Comparison of ENCODE assay signal across 9 cellular contexts in genomic region chr10:84195044-84195830, GRCh38. TPM values are rescaled to one million over a fixed set of nuclear protein-coding genes. Genes with fewer than 3 reads are reported as not detected.
A peak's percentile ranks its signal among the peaks of the same experiment; 100 is the strongest.
DNase-seq lines count a peak whose midpoint lies in the region; ATAC-seq, FAIRE-seq and TF ChIP-seq lines count a peak whose summit lies in the region.
"Had no signal": no experiment of that assay in that cellular context is flagged by ENCODE, and none has a peak within 500 bp of the region (broad histone marks: within the 10 kb centered on the region; RNA-seq: fewer than 3 reads in every experiment).

No MANE protein-coding gene starts in this region.

- intact Hi-C loops in mammary epithelial cell (cut with micrococcal nuclease), result no loop called here
- intact Hi-C loops in HepG2 (cut with micrococcal nuclease; ENCODE audit: unreplicated experiment), result no loop called here

- peak overlapping the region; percentile 85 for H2AFZ ChIP-seq in mammary epithelial cell (ENCODE audit: low read depth, low read length)
- H2AFZ ChIP-seq in HepG2 (ENCODE audit: low read length), result no peak overlapping the region

- H3K9me3 Mint-ChIP-seq in naive B cell, result no peaks in the 10 kb centered on the region

- H4K20me1 ChIP-seq in mammary epithelial cell (ENCODE audit: insufficient read depth, low read length), result no peaks in the 10 kb centered on the region
- H4K20me1 ChIP-seq in HepG2 (ENCODE audit: insufficient read depth, low read length), result no peaks in the 10 kb centered on the region

- 41% methylated on average over 22 of the region's 43 CpGs for WGBS in mammary epithelial cell (ENCODE audit: low coverage, missing lambda C conversion rate)
- 19% methylated on average over 10 of the region's 43 CpGs for WGBS in HepG2 (ENCODE audit: low lambda C conversion rate)

- ATAC-seq in GM19035 (IDR thresholded peaks at IDR 0.05; ENCODE audit: unreplicated experiment), result peak; percentile 15
- ATAC-seq in naive B cell (ENCODE audit: low read depth in 2 of 2), result no peak
- no peak for ATAC-seq in HepG2
- ATAC-seq in HG03520 (IDR thresholded peaks at IDR 0.05; ENCODE audit: unreplicated experiment), result no peak

- DNase-seq in BE2C (no peak), mammary epithelial cell (no peak), naive B cell (no peak), HepG2 (ENCODE audit: low spot score) (no peak), RCC 7860 (ENCODE audit: low spot score) (no peak)
- no peak for DNase-seq in activated effector memory CD4-positive, alpha-beta T cell treated with anti-CD3 and anti-CD28 coated beads, Interleukin-2, amount 50 U/mL, for 16 hours

- TF ChIP-seq POLR2A in HepG2 (IDR thresholded peaks at IDR 0.05; ENCODE audit: insufficient read depth in 1 of 2, low read depth in 2 of 2, low read length in 2 of 2), result no peak

- H3K9me3 ChIP-seq in BE2C, result no peaks in the 10 kb centered on the region
- no peaks in the 10 kb centered on the region for H3K9me3 ChIP-seq in mammary epithelial cell (replicated peaks; ENCODE audit: insufficient read depth, low read length)
- no peaks in the 10 kb centered on the region for H3K9me3 ChIP-seq in HepG2 (ENCODE audit: low read length)

- peaks cover 53 to 67% (median 65%) of the 10 kb centered on the region in 3 donors for H3K27me3 Mint-ChIP-seq in naive B cell

- H3K4me3 ChIP-seq in BE2C (ENCODE audit: low read depth, low read length) (peak overlapping the region; percentile 43; the same call in 1 of the 2 replicates), mammary epithelial cell (replicated peaks in 1 of 3; ENCODE audit: insufficient read depth in 1 of 3, low read depth in 2 of 3, low read length in 3 of 3) (peak overlapping the region; percentile 6 to 54 (median 51)), HepG2 (replicated peaks in 1 of 3; ENCODE audit: insufficient read depth in 1 of 3, low read depth in 2 of 3, low read length in 3 of 3) (no peak overlapping the region)

- H3K36me3 ChIP-seq in BE2C (no peaks in the 10 kb centered on the region), mammary epithelial cell (ENCODE audit: insufficient read depth, low read length) (no peaks in the 10 kb centered on the region), HepG2 (replicated peaks in 1 of 2; ENCODE audit: control insufficient read depth in 1 of 2, insufficient read depth in 2 of 2, low read length in 2 of 2) (no peaks in the 10 kb centered on the region)

- no peaks in the 10 kb centered on the region for H3K4me1 ChIP-seq in BE2C
- H3K4me1 ChIP-seq in mammary epithelial cell (ENCODE audit: insufficient read depth, low read length), result peaks cover 7% of the 10 kb centered on the region
- no peaks in the 10 kb centered on the region for H3K4me1 ChIP-seq in HepG2 (ENCODE audit: insufficient read depth, low read length)

- TF ChIP-seq CTCF in BE2C (IDR thresholded peaks at IDR 0.05; ENCODE audit: low read depth, low read length) (no peak), mammary epithelial cell (conservative IDR thresholded peaks at IDR 0.05 in 1 of 2, IDR thresholded peaks at IDR 0.05 in 1 of 2; ENCODE audit: extremely low read depth in 1 of 2, insufficient read depth in 1 of 2, low read depth in 1 of 2, low read length in 2 of 2) (no peak), HepG2 (CRISPR knock-in tag; IDR thresholded peaks at IDR 0.05) (no peak)

- H3K4me2 ChIP-seq in mammary epithelial cell (ENCODE audit: insufficient read depth, low read depth, low read length) (peak overlapping the region; percentile 93), HepG2 (ENCODE audit: low read depth, low read length) (no peak overlapping the region)

- BruUV-seq in mammary epithelial cell (replicated peaks; lab: Mats Ljungman, UMichigan) (no TSS peak), HepG2 (replicated peaks; lab: Mats Ljungman, UMichigan) (no TSS peak)

- TF ChIP-seq EP300 in HepG2 (IDR thresholded peaks at IDR 0.05; ENCODE audit: low read depth in 2 of 2, low read length in 2 of 2) (no peak), HepG2 (CRISPR knock-in tag; IDR thresholded peaks at IDR 0.05; ENCODE audit: borderline replicate concordance) (no peak)

- no peaks in the 10 kb centered on the region for H3K79me2 ChIP-seq in mammary epithelial cell (ENCODE audit: insufficient read depth, low read length)
- no peaks in the 10 kb centered on the region for H3K79me2 ChIP-seq in HepG2 (ENCODE audit: insufficient read depth, low read length)

- H3K4me1 Mint-ChIP-seq in naive B cell, result peaks cover 4 to 5% (median 5%) of the 10 kb centered on the region in 3 donors

- CTCF ChIA-PET in mammary epithelial cell (lab: Charles Lee; ENCODE audit: low non-redundant PET), result no interaction called here
- CTCF ChIA-PET in HepG2 (lab: Yijun Ruan, JAX; ENCODE audit: low intra/inter-chr PET ratio, low total read pairs), result no interaction called here

- no peak for TF ChIP-seq RAD21 in HepG2 (CRISPR knock-in tag; IDR thresholded peaks at IDR 0.05)

- no peak for FAIRE-seq in HepG2 (lab: Jason Lieb, UNC)
- FAIRE-seq in RCC 7860 (lab: Jason Lieb, UNC), result no peak

- H3K27me3 ChIP-seq in BE2C, result peaks cover 4% of the 10 kb centered on the region
- no peaks in the 10 kb centered on the region for H3K27me3 ChIP-seq in mammary epithelial cell (ENCODE audit: insufficient read depth, low read length)
- H3K27me3 ChIP-seq in HepG2 (ENCODE audit: control insufficient read depth in 1 of 2, insufficient read depth in 2 of 2, low read length in 2 of 2), result peaks cover 9 to 63% of the 10 kb centered on the region in 2 experiments

- POLR2A ChIA-PET in HepG2 (lab: Yijun Ruan, JAX), result no interaction called here

- H3K27ac Mint-ChIP-seq in naive B cell, result peak overlapping the region in 1 of 6 donors; percentile 27

- in situ Hi-C loops in mammary epithelial cell (cut with MboI; ENCODE audit: low sequenced_read_pairs in 2 of 2), result no loop called here
- in situ Hi-C loops in HepG2 (cut with HindIII; ENCODE audit: extremely low pct_ligation_motif_present, low pct_unique_long_range_greater_than_20kb), result no loop called here

- H3K9ac ChIP-seq in mammary epithelial cell (ENCODE audit: insufficient read depth, low read length) (no peak overlapping the region), HepG2 (ENCODE audit: insufficient read depth, low read depth, low read length) (no peak overlapping the region)

- H3K27ac ChIP-seq in mammary epithelial cell (ENCODE audit: insufficient read depth, low read depth, low read length), result no peak overlapping the region
- no peak overlapping the region for H3K27ac ChIP-seq in HepG2 (ENCODE audit: extremely low read length, insufficient read depth, low read length)

- peak overlapping the region in 7 of 8 donors; percentile 25 to 77 (median 61) for H3K4me3 Mint-ChIP-seq in naive B cell

- dilution Hi-C loops in mammary epithelial cell (cut with HindIII; ENCODE audit: low sequenced_read_pairs), result no loop called here

- H3K36me3 Mint-ChIP-seq in naive B cell, result no peaks in the 10 kb centered on the region

RNA-seq across cellular contexts. Expression of gene CDHR1, which starts 0.9 kb away (rescaled TPM):
- 0.48 TPM for polyA plus RNA-seq in BE2C (2012; ENCODE audit: insufficient read depth, insufficient read length, low read depth)
- total RNA-seq in mammary epithelial cell (10 to 100 TPM in 1 of 2 donors, 1 to 10 TPM in 1; 8.8 to 27.4 TPM), HepG2 (2016; rRNA removed; fragmentation: Illumina TruSeq; extraction: Trizol) (0.04 TPM in 1 of 2 replicates, not detected in the other)
- polyA plus RNA-seq in mammary epithelial cell (8.8 TPM), naive B cell (ENCODE audit: low read depth in 6 of 6) (under 1 TPM in 1 of 6 donors, not detected in 5; 0.08 TPM), HepG2 (2011; rRNA removed) (0.01 and 0.09 TPM in 2 replicates)
- 9.9 TPM for polyA minus RNA-seq in mammary epithelial cell
- total RNA-seq in HepG2 (2016; cell fraction: cytosol; rRNA removed; fragmentation: Illumina TruSeq; extraction: Trizol; ENCODE audit: low read depth), result not detected in 2 replicates
- 0.02 TPM in 1 of 2 replicates, not detected in the other for total RNA-seq in HepG2 (2016; cell fraction: insoluble cytoplasmic fraction; rRNA removed; fragmentation: Illumina TruSeq; extraction: Trizol)
- total RNA-seq in HepG2 (2016; cell fraction: membrane; rRNA removed; fragmentation: Illumina TruSeq; extraction: Trizol), result not detected in 2 replicates
- not detected in 2 replicates for total RNA-seq in HepG2 (2016; cell fraction: nucleus; rRNA removed; fragmentation: Illumina TruSeq; extraction: Trizol)
- 0.04 TPM in 1 of 2 replicates, not detected in the other for polyA plus RNA-seq in HepG2 (2011; cell fraction: cytosol; rRNA removed)
- 0.14 and 0.34 TPM in 2 replicates for polyA plus RNA-seq in HepG2 (2011; cell fraction: nucleus; rRNA removed)
- polyA plus RNA-seq in HepG2 (2012), result 0.05 TPM in 1 of 2 replicates, not detected in the other
- not detected in 2 replicates for polyA plus RNA-seq in HepG2 (2016; cell fraction: cytosol; fragmentation: Illumina TruSeq; extraction: Trizol; ENCODE audit: low read depth)
- not detected in 2 replicates for polyA plus RNA-seq in HepG2 (2016; cell fraction: insoluble cytoplasmic fraction; fragmentation: Illumina TruSeq; extraction: Trizol; ENCODE audit: low read depth)
- polyA plus RNA-seq in HepG2 (2016; cell fraction: membrane; fragmentation: Illumina TruSeq; extraction: Trizol; ENCODE audit: low read depth), result not detected in 2 replicates
- polyA plus RNA-seq in HepG2 (2016; cell fraction: nucleus; fragmentation: Illumina TruSeq; extraction: Trizol; ENCODE audit: insufficient read depth, low read depth), result 0.23 TPM in 1 of 2 replicates, not detected in the other
- polyA minus RNA-seq in HepG2 (2011; rRNA and poly(A)+ RNA removed; ENCODE audit: low replicate concordance), result not detected in 2 replicates
- not detected in 2 replicates for polyA minus RNA-seq in HepG2 (2011; cell fraction: cytosol; rRNA and poly(A)+ RNA removed)
- 0.64 TPM in 1 of 2 replicates, not detected in the other for polyA minus RNA-seq in HepG2 (2011; cell fraction: nucleus; rRNA and poly(A)+ RNA removed)
- total RNA-seq: G401 had no signal

RNA-seq across cellular contexts. Expression of gene GPR15LG, which starts 21.6 kb away (rescaled TPM):
- not detected for polyA plus RNA-seq in BE2C (2012; ENCODE audit: insufficient read depth, insufficient read length, low read depth)
- under 1 TPM in 1 of 2 donors, not detected in 1; 0.33 TPM for total RNA-seq in mammary epithelial cell
- polyA plus RNA-seq in mammary epithelial cell, result not detected
- polyA minus RNA-seq in mammary epithelial cell, result not detected
- not detected for polyA plus RNA-seq in naive B cell (ENCODE audit: low read depth in 6 of 6)
- total RNA-seq in HepG2 (2016; rRNA removed; fragmentation: Illumina TruSeq; extraction: Trizol), result not detected in 2 replicates
- not detected in 2 replicates for total RNA-seq in HepG2 (2016; cell fraction: cytosol; rRNA removed; fragmentation: Illumina TruSeq; extraction: Trizol; ENCODE audit: low read depth)
- not detected in 2 replicates for total RNA-seq in HepG2 (2016; cell fraction: insoluble cytoplasmic fraction; rRNA removed; fragmentation: Illumina TruSeq; extraction: Trizol)
- not detected in 2 replicates for total RNA-seq in HepG2 (2016; cell fraction: membrane; rRNA removed; fragmentation: Illumina TruSeq; extraction: Trizol)
- not detected in 2 replicates for total RNA-seq in HepG2 (2016; cell fraction: nucleus; rRNA removed; fragmentation: Illumina TruSeq; extraction: Trizol)
- not detected in 2 replicates for polyA plus RNA-seq in HepG2 (2011; rRNA removed)
- polyA plus RNA-seq in HepG2 (2011; cell fraction: cytosol; rRNA removed), result not detected in 2 replicates
- polyA plus RNA-seq in HepG2 (2011; cell fraction: nucleus; rRNA removed), result not detected in 2 replicates
- polyA plus RNA-seq in HepG2 (2012), result not detected in 2 replicates
- polyA plus RNA-seq in HepG2 (2016; cell fraction: cytosol; fragmentation: Illumina TruSeq; extraction: Trizol; ENCODE audit: low read depth), result not detected in 2 replicates
- not detected in 2 replicates for polyA plus RNA-seq in HepG2 (2016; cell fraction: insoluble cytoplasmic fraction; fragmentation: Illumina TruSeq; extraction: Trizol; ENCODE audit: low read depth)
- not detected in 2 replicates for polyA plus RNA-seq in HepG2 (2016; cell fraction: membrane; fragmentation: Illumina TruSeq; extraction: Trizol; ENCODE audit: low read depth)
- not detected in 2 replicates for polyA plus RNA-seq in HepG2 (2016; cell fraction: nucleus; fragmentation: Illumina TruSeq; extraction: Trizol; ENCODE audit: insufficient read depth, low read depth)
- polyA minus RNA-seq in HepG2 (2011; rRNA and poly(A)+ RNA removed; ENCODE audit: low replicate concordance), result not detected in 2 replicates
- not detected in 2 replicates for polyA minus RNA-seq in HepG2 (2011; cell fraction: cytosol; rRNA and poly(A)+ RNA removed)
- polyA minus RNA-seq in HepG2 (2011; cell fraction: nucleus; rRNA and poly(A)+ RNA removed), result not detected in 2 replicates
- total RNA-seq: G401 had no signal

RNA-seq across cellular contexts. Expression of gene LRIT2, which starts 30.1 kb away (rescaled TPM):
- polyA plus RNA-seq in BE2C (2012; ENCODE audit: insufficient read depth, insufficient read length, low read depth), result not detected
- total RNA-seq in mammary epithelial cell (not detected), HepG2 (2016; rRNA removed; fragmentation: Illumina TruSeq; extraction: Trizol) (not detected in 2 replicates)
- polyA plus RNA-seq in mammary epithelial cell (not detected), naive B cell (ENCODE audit: low read depth in 6 of 6) (not detected), HepG2 (2011; rRNA removed) (not detected in 2 replicates)
- polyA minus RNA-seq in mammary epithelial cell, result not detected
- total RNA-seq in HepG2 (2016; cell fraction: cytosol; rRNA removed; fragmentation: Illumina TruSeq; extraction: Trizol; ENCODE audit: low read depth), result not detected in 2 replicates
- total RNA-seq in HepG2 (2016; cell fraction: insoluble cytoplasmic fraction; rRNA removed; fragmentation: Illumina TruSeq; extraction: Trizol), result not detected in 2 replicates
- total RNA-seq in HepG2 (2016; cell fraction: membrane; rRNA removed; fragmentation: Illumina TruSeq; extraction: Trizol), result not detected in 2 replicates
- not detected in 2 replicates for total RNA-seq in HepG2 (2016; cell fraction: nucleus; rRNA removed; fragmentation: Illumina TruSeq; extraction: Trizol)
- polyA plus RNA-seq in HepG2 (2011; cell fraction: cytosol; rRNA removed), result not detected in 2 replicates
- not detected in 2 replicates for polyA plus RNA-seq in HepG2 (2011; cell fraction: nucleus; rRNA removed)
- polyA plus RNA-seq in HepG2 (2012), result not detected in 2 replicates
- not detected in 2 replicates for polyA plus RNA-seq in HepG2 (2016; cell fraction: cytosol; fragmentation: Illumina TruSeq; extraction: Trizol; ENCODE audit: low read depth)
- not detected in 2 replicates for polyA plus RNA-seq in HepG2 (2016; cell fraction: insoluble cytoplasmic fraction; fragmentation: Illumina TruSeq; extraction: Trizol; ENCODE audit: low read depth)
- polyA plus RNA-seq in HepG2 (2016; cell fraction: membrane; fragmentation: Illumina TruSeq; extraction: Trizol; ENCODE audit: low read depth), result not detected in 2 replicates
- not detected in 2 replicates for polyA plus RNA-seq in HepG2 (2016; cell fraction: nucleus; fragmentation: Illumina TruSeq; extraction: Trizol; ENCODE audit: insufficient read depth, low read depth)
- polyA minus RNA-seq in HepG2 (2011; rRNA and poly(A)+ RNA removed; ENCODE audit: low replicate concordance), result not detected in 2 replicates
- polyA minus RNA-seq in HepG2 (2011; cell fraction: cytosol; rRNA and poly(A)+ RNA removed), result not detected in 2 replicates
- not detected in 2 replicates for polyA minus RNA-seq in HepG2 (2011; cell fraction: nucleus; rRNA and poly(A)+ RNA removed)
- total RNA-seq: G401 had no signal

RNA-seq across cellular contexts. Expression of gene LRIT1, which starts 46.1 kb away (rescaled TPM):
- polyA plus RNA-seq in BE2C (2012; ENCODE audit: insufficient read depth, insufficient read length, low read depth), result not detected
- total RNA-seq in mammary epithelial cell, result not detected
- polyA plus RNA-seq in mammary epithelial cell, result not detected
- polyA minus RNA-seq in mammary epithelial cell, result not detected
- polyA plus RNA-seq in naive B cell (ENCODE audit: low read depth in 6 of 6), result not detected
- total RNA-seq in HepG2 (2016; rRNA removed; fragmentation: Illumina TruSeq; extraction: Trizol), result not detected in 2 replicates
- total RNA-seq in HepG2 (2016; cell fraction: cytosol; rRNA removed; fragmentation: Illumina TruSeq; extraction: Trizol; ENCODE audit: low read depth), result not detected in 2 replicates
- total RNA-seq in HepG2 (2016; cell fraction: insoluble cytoplasmic fraction; rRNA removed; fragmentation: Illumina TruSeq; extraction: Trizol), result not detected in 2 replicates
- not detected in 2 replicates for total RNA-seq in HepG2 (2016; cell fraction: membrane; rRNA removed; fragmentation: Illumina TruSeq; extraction: Trizol)
- not detected in 2 replicates for total RNA-seq in HepG2 (2016; cell fraction: nucleus; rRNA removed; fragmentation: Illumina TruSeq; extraction: Trizol)
- polyA plus RNA-seq in HepG2 (2011; rRNA removed), result not detected in 2 replicates
- polyA plus RNA-seq in HepG2 (2011; cell fraction: cytosol; rRNA removed), result not detected in 2 replicates
- polyA plus RNA-seq in HepG2 (2011; cell fraction: nucleus; rRNA removed), result not detected in 2 replicates
- not detected in 2 replicates for polyA plus RNA-seq in HepG2 (2012)
- polyA plus RNA-seq in HepG2 (2016; cell fraction: cytosol; fragmentation: Illumina TruSeq; extraction: Trizol; ENCODE audit: low read depth), result not detected in 2 replicates
- not detected in 2 replicates for polyA plus RNA-seq in HepG2 (2016; cell fraction: insoluble cytoplasmic fraction; fragmentation: Illumina TruSeq; extraction: Trizol; ENCODE audit: low read depth)
- not detected in 2 replicates for polyA plus RNA-seq in HepG2 (2016; cell fraction: membrane; fragmentation: Illumina TruSeq; extraction: Trizol; ENCODE audit: low read depth)
- not detected in 2 replicates for polyA plus RNA-seq in HepG2 (2016; cell fraction: nucleus; fragmentation: Illumina TruSeq; extraction: Trizol; ENCODE audit: insufficient read depth, low read depth)
- not detected in 2 replicates for polyA minus RNA-seq in HepG2 (2011; rRNA and poly(A)+ RNA removed; ENCODE audit: low replicate concordance)
- not detected in 2 replicates for polyA minus RNA-seq in HepG2 (2011; cell fraction: cytosol; rRNA and poly(A)+ RNA removed)
- polyA minus RNA-seq in HepG2 (2011; cell fraction: nucleus; rRNA and poly(A)+ RNA removed), result not detected in 2 replicates
- total RNA-seq: G401 had no signal

RNA-seq across cellular contexts. Expression of gene RGR, which starts 49.6 kb away (rescaled TPM):
- not detected for polyA plus RNA-seq in BE2C (2012; ENCODE audit: insufficient read depth, insufficient read length, low read depth)
- not detected for total RNA-seq in mammary epithelial cell
- not detected for polyA plus RNA-seq in mammary epithelial cell
- polyA minus RNA-seq in mammary epithelial cell, result not detected
- polyA plus RNA-seq in naive B cell (ENCODE audit: low read depth in 6 of 6), result not detected
- total RNA-seq in HepG2 (2016; rRNA removed; fragmentation: Illumina TruSeq; extraction: Trizol), result 0.24 and 0.71 TPM in 2 replicates
- total RNA-seq in HepG2 (2016; cell fraction: cytosol; rRNA removed; fragmentation: Illumina TruSeq; extraction: Trizol; ENCODE audit: low read depth), result 0.44 and 1.2 TPM in 2 replicates
- total RNA-seq in HepG2 (2016; cell fraction: insoluble cytoplasmic fraction; rRNA removed; fragmentation: Illumina TruSeq; extraction: Trizol), result 0.39 and 0.74 TPM in 2 replicates
- total RNA-seq in HepG2 (2016; cell fraction: membrane; rRNA removed; fragmentation: Illumina TruSeq; extraction: Trizol), result 0.17 and 0.37 TPM in 2 replicates
- total RNA-seq in HepG2 (2016; cell fraction: nucleus; rRNA removed; fragmentation: Illumina TruSeq; extraction: Trizol), result 0.43 and 1.4 TPM in 2 replicates
- 0.68 and 0.69 TPM in 2 replicates for polyA plus RNA-seq in HepG2 (2011; rRNA removed)
- 0.53 and 0.90 TPM in 2 replicates for polyA plus RNA-seq in HepG2 (2011; cell fraction: cytosol; rRNA removed)
- 0.76 and 0.88 TPM in 2 replicates for polyA plus RNA-seq in HepG2 (2011; cell fraction: nucleus; rRNA removed)
- polyA plus RNA-seq in HepG2 (2012), result 0.05 TPM in 1 of 2 replicates, not detected in the other
- polyA plus RNA-seq in HepG2 (2016; cell fraction: cytosol; fragmentation: Illumina TruSeq; extraction: Trizol; ENCODE audit: low read depth), result 0.32 and 0.44 TPM in 2 replicates
- polyA plus RNA-seq in HepG2 (2016; cell fraction: insoluble cytoplasmic fraction; fragmentation: Illumina TruSeq; extraction: Trizol; ENCODE audit: low read depth), result 0.20 and 0.87 TPM in 2 replicates
- 0.50 and 0.71 TPM in 2 replicates for polyA plus RNA-seq in HepG2 (2016; cell fraction: membrane; fragmentation: Illumina TruSeq; extraction: Trizol; ENCODE audit: low read depth)
- 0.84 and 2.3 TPM in 2 replicates for polyA plus RNA-seq in HepG2 (2016; cell fraction: nucleus; fragmentation: Illumina TruSeq; extraction: Trizol; ENCODE audit: insufficient read depth, low read depth)
- 2.2 TPM in 1 of 2 replicates, not detected in the other for polyA minus RNA-seq in HepG2 (2011; rRNA and poly(A)+ RNA removed; ENCODE audit: low replicate concordance)
- not detected in 2 replicates for polyA minus RNA-seq in HepG2 (2011; cell fraction: cytosol; rRNA and poly(A)+ RNA removed)
- polyA minus RNA-seq in HepG2 (2011; cell fraction: nucleus; rRNA and poly(A)+ RNA removed), result not detected in 2 replicates
- total RNA-seq: G401 had no signal

Comparison
In these comparisons a context has a peak if more than half of its experiments do, and no peak if none do; other contexts are left out.
1. H3K4me3 ChIP-seq: peak in BE2C (single experiment) and mammary epithelial cell (3 of 3); none in HepG2 (0 of 3).